In genomic region chr12:389138-390096, GRCh38 we compare ENCODE assay signal across 1 cellular context.
TF ChIP-seq lines count a peak whose summit lies in the region.

TSS of gene KDM5A (minus strand) at chr12:389320. CDS start at chr12:389091, 229 bp downstream.

TF ChIP-seq in GM12878, 131 proteins besides CTCF, POLR2A, EP300 and RAD21 (continued from another document):
- no peak for TF ChIP-seq ZNF592 (IDR thresholded peaks at IDR 0.05)
- TF ChIP-seq ATF7 (IDR thresholded peaks at IDR 0.05; ENCODE audit: low read depth), result peak; percentile 51; the same call in 1 of the 2 replicates
- 0 out of 2 replicates have a peak, but pooled peaks have one; percentile 20 for TF ChIP-seq PAX5 (IDR thresholded peaks at IDR 0.05; ENCODE audit: borderline replicate concordance, low read depth, low read length)
- TF ChIP-seq, protein P1, sequence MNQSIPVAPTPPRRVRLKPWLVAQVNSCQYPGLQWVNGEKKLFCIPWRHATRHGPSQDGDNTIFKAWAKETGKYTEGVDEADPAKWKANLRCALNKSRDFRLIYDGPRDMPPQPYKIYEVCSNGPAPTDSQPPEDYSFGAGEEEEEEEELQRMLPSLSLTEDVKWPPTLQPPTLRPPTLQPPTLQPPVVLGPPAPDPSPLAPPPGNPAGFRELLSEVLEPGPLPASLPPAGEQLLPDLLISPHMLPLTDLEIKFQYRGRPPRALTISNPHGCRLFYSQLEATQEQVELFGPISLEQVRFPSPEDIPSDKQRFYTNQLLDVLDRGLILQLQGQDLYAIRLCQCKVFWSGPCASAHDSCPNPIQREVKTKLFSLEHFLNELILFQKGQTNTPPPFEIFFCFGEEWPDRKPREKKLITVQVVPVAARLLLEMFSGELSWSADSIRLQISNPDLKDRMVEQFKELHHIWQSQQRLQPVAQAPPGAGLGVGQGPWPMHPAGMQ (IDR thresholded peaks at IDR 0.05; ENCODE audit: borderline replicate concordance), result no peak
- no peak for TF ChIP-seq WRNIP1 (IDR thresholded peaks at IDR 0.05; ENCODE audit: borderline replicate concordance, low read depth, low read length)
- TF ChIP-seq, protein P2, sequence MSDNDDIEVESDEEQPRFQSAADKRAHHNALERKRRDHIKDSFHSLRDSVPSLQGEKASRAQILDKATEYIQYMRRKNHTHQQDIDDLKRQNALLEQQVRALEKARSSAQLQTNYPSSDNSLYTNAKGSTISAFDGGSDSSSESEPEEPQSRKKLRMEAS (IDR thresholded peaks at IDR 0.05; ENCODE audit: low read depth, low read length), result 0 out of 2 replicates have a peak, but pooled peaks have one; percentile 32
